In the genomic region with DNA sequence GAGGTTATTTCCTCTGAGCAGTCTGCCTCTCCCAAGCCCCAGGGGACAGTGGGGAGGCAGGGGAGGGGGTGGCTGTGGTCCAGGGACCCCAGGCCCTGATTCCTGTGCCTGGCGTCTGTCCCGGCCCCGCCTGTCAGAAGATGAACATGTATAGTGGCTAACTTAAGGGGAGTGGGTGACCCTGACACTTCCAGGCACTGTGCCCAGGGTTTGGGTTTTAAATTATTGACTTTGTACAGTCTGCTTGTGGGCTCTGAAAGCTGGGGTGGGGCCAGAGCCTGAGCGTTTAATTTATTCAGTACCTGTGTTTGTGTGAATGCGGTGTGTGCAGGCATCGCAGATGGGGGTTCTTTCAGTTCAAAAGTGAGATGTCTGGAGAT, we compare ENCODE assay signal across 9 cellular contexts. TPM values are rescaled to one million over a fixed set of nuclear protein-coding genes. Genes with fewer than 3 reads are reported as not detected.
A peak's percentile ranks its signal among the peaks of the same experiment; 100 is the strongest.
DNase-seq lines count a peak whose midpoint lies in the region; ATAC-seq and TF ChIP-seq lines count a peak whose summit lies in the region.
"Had no signal": no experiment of that assay in that cellular context is flagged by ENCODE, and none has a peak within 500 bp of the region (broad histone marks: within the 10 kb centered on the region; RNA-seq: fewer than 3 reads in every experiment).

No MANE protein-coding gene starts in this region.

- peak overlapping the region; percentile 98 for H3K9ac ChIP-seq in adipocyte (ENCODE audit: low read length)

- ATAC-seq in right lobe of liver (no peak), thoracic aorta (ENCODE audit: insufficient number of reproducible peaks, low FRiP score, low read depth) (no peak), HG03521 (IDR thresholded peaks at IDR 0.05; ENCODE audit: unreplicated experiment) (no peak)

- H3K4me3 ChIP-seq in adipocyte (ENCODE audit: low read length) (peak overlapping the region; percentile 92), right lobe of liver (peak overlapping the region; percentile 87 to 98 (median 95)), thoracic aorta (peak overlapping the region; percentile 93)

- TF ChIP-seq CTCF in right lobe of liver (IDR thresholded peaks at IDR 0.05): no peak
- TF ChIP-seq CTCF in thoracic aorta (IDR thresholded peaks at IDR 0.05): no peak

- no peaks in the 10 kb centered on the region for H3K27me3 ChIP-seq in adipocyte (replicated peaks; ENCODE audit: control insufficient read depth, insufficient read depth, low read length)
- H3K27me3 ChIP-seq in right lobe of liver: no peaks in the 10 kb centered on the region
- no peaks in the 10 kb centered on the region for H3K27me3 ChIP-seq in thoracic aorta (replicated peaks; ENCODE audit: insufficient read depth)

- peak; percentile 65 for DNase-seq in activated CD8-positive, alpha-beta memory T cell treated with anti-CD3 and anti-CD28 coated beads for 24 hours
- DNase-seq in activated CD8-positive, alpha-beta memory T cell treated with anti-CD3 and anti-CD28 coated beads, Interleukin-2, amount 50 U/mL, for 4 hours: no peak
- DNase-seq in adipocyte (ENCODE audit: low read depth) (no peak), right lobe of liver (peak in 2 of 3 donors; percentile 28 to 56), thoracic aorta (ENCODE audit: low spot score) (no peak), CD1c-positive myeloid dendritic cell (ENCODE audit: extremely low spot score) (no peak), ureter (ENCODE audit: low spot score) (no peak)
- DNase-seq: NCI-H2171 treated with DMSO at 0.1 percent for 48 hours had no signal

- H3K4me1 ChIP-seq in adipocyte (ENCODE audit: control insufficient read depth, insufficient read depth, low read length): peaks cover 71% of the 10 kb centered on the region
- peaks cover 0 to 69% (median 40%) of the 10 kb centered on the region in 4 donors for H3K4me1 ChIP-seq in right lobe of liver
- H3K4me1 ChIP-seq in thoracic aorta (ENCODE audit: control insufficient read depth in 1 of 2, low read depth in 2 of 2): peaks cover 33 to 61% of the 10 kb centered on the region in 2 donors

- intact Hi-C loops in right lobe of liver (cut with DNase I): no loop called here

- H3K9me3 ChIP-seq in adipocyte (ENCODE audit: control insufficient read depth, low read length): no peaks in the 10 kb centered on the region
- no peaks in the 10 kb centered on the region for H3K9me3 ChIP-seq in right lobe of liver
- H3K9me3 ChIP-seq in thoracic aorta: no peaks in the 10 kb centered on the region

- H3K27ac ChIP-seq in right lobe of liver (peak overlapping the region; percentile 88 to 97 (median 93)), thoracic aorta (peak overlapping the region; percentile 90 to 93)

- TF ChIP-seq POLR2A in right lobe of liver (IDR thresholded peaks at IDR 0.05): no peak

- H3K36me3 ChIP-seq in adipocyte (ENCODE audit: control insufficient read depth, insufficient read depth, low read length, severe bottlenecking): peaks cover 25% of the 10 kb centered on the region
- H3K36me3 ChIP-seq in right lobe of liver: peaks cover 7 to 18% (median 12%) of the 10 kb centered on the region in 4 donors
- H3K36me3 ChIP-seq in thoracic aorta: peaks cover 21% of the 10 kb centered on the region

- WGBS in right lobe of liver (ENCODE audit: insufficient coverage, low coverage, low lambda C conversion rate, missing lambda C conversion rate): 47% methylated on average over 3 of the region's 6 CpGs

RNA-seq across cellular contexts. Expression of gene PIM3, which starts 3.1 kb away (rescaled TPM):
- total RNA-seq in right lobe of liver: 10 to 100 TPM; 26.7 to 64.4 (median 32.8) TPM
- 100 to 1,000 TPM in 1 of 2 donors, 10 to 100 TPM in 1; 54.0 to 112 TPM for total RNA-seq in thoracic aorta
- total RNA-seq in ureter: 75.0 TPM

RNA-seq across cellular contexts. Expression of gene CRELD2, which starts 45.2 kb away (rescaled TPM):
- total RNA-seq in right lobe of liver: 10 to 100 TPM; 26.0 to 56.4 (median 47.8) TPM
- 10 to 100 TPM; 46.1 to 60.1 TPM for total RNA-seq in thoracic aorta
- 42.8 TPM for total RNA-seq in ureter

RNA-seq across cellular contexts. Expression of gene ALG12, which starts 45.4 kb away (rescaled TPM):
- 10 to 100 TPM; 15.1 to 19.0 (median 16.6) TPM for total RNA-seq in right lobe of liver
- 10 to 100 TPM; 17.4 to 30.1 TPM for total RNA-seq in thoracic aorta
- 20.5 TPM for total RNA-seq in ureter

RNA-seq across cellular contexts. Expression of gene IL17REL, which starts 48.9 kb away (rescaled TPM):
- not detected for total RNA-seq in right lobe of liver
- total RNA-seq in thoracic aorta: not detected
- not detected for total RNA-seq in ureter

Comparison
In these comparisons a context has a peak if more than half of its experiments do, and no peak if none do; other contexts are left out.
1. DNase-seq: peak in activated CD8-positive, alpha-beta memory T cell treated with anti-CD3 and anti-CD28 coated beads for 24 hours (single experiment) and right lobe of liver (2 of 3); none in activated CD8-positive, alpha-beta memory T cell treated with anti-CD3 and anti-CD28 coated beads, Interleukin-2, amount 50 U/mL, for 4 hours (single experiment), adipocyte (single experiment), thoracic aorta (single experiment), CD1c-positive myeloid dendritic cell (single experiment) and ureter (single experiment).
2. Peak in every context shown above with its lines, with median percentiles within 50 percentile points of each other: H3K4me3 ChIP-seq.